Comparison of ENCODE assay signal across 13 cellular contexts in genomic region chr2:237299897-237300296, GRCh38.
DNase-seq lines count a peak whose midpoint lies in the region; ATAC-seq and TF ChIP-seq lines count a peak whose summit lies in the region.
"Had no signal": no experiment of that assay in that cellular context is flagged by ENCODE, and none has a peak within 500 bp of the region (broad histone marks: within the 10 kb centered on the region; RNA-seq: fewer than 3 reads in every experiment).

No MANE protein-coding gene starts in this region.

- no peak overlapping the region for H3K4me3 ChIP-seq in coronary artery
- H3K4me3 ChIP-seq: BLaER1 had no signal

- ATAC-seq in GM18861 (IDR thresholded peaks at IDR 0.05; ENCODE audit: unreplicated experiment) (no peak), HG03460 (IDR thresholded peaks at IDR 0.05; ENCODE audit: unreplicated experiment) (no peak)
- ATAC-seq: left colon, T-helper 17 cell had no signal

- DNase-seq in ACHN (peak; percentile 98), HS-5 (ENCODE audit: low read depth) (peak; percentile 97), amniotic stem cell (lab: John Stamatoyannopoulos, UW) (peak; percentile 89), kidney tubule cell (ENCODE audit: low spot score) (peak; percentile 96), coronary artery (ENCODE audit: low spot score) (no peak), iPS-NIHi7 (ENCODE audit: extremely low spot score) (no peak)
- DNase-seq: dermis blood vessel endothelial cell, left colon, NCI-H2029 treated with DMSO at 0.1 percent for 48 hours, T-helper 17 cell had no signal

- no peak overlapping the region for H3K27ac ChIP-seq in coronary artery
- H3K27ac ChIP-seq: BLaER1 had no signal

- no peak for TF ChIP-seq CTCF in coronary artery (IDR thresholded peaks at IDR 0.05)

- in situ Hi-C loops in ACHN (cut with HindIII; ENCODE audit: low pct_ligation_motif_present, low pct_unique_long_range_greater_than_20kb, low sequenced_read_pairs), result no loop called here

Comparison
In these comparisons a context has a peak if more than half of its experiments do, and no peak if none do; other contexts are left out.
1. DNase-seq: peak in ACHN (single experiment), HS-5 (single experiment), amniotic stem cell (single experiment) and kidney tubule cell (single experiment); none in coronary artery (single experiment) and iPS-NIHi7 (single experiment).